19 cellular contexts compared by ENCODE assay signal in genomic region chr4:168998596-168998995, GRCh38. TPM values are rescaled to one million over a fixed set of nuclear protein-coding genes. Genes with fewer than 3 reads are reported as not detected.
DNase-seq lines count a peak whose midpoint lies in the region; ATAC-seq, FAIRE-seq and TF ChIP-seq lines count a peak whose summit lies in the region.
"Had no signal": no experiment of that assay in that cellular context is flagged by ENCODE, and none has a peak within 500 bp of the region (broad histone marks: within the 10 kb centered on the region; RNA-seq: fewer than 3 reads in every experiment).

No MANE protein-coding gene starts in this region.

- H3K4me3 ChIP-seq in thyroid gland (replicated peaks in 1 of 3) = no peak overlapping the region
- H3K4me3 ChIP-seq: GM23248 had no signal

- no peak for ATAC-seq in GM19452 (IDR thresholded peaks at IDR 0.05; ENCODE audit: unreplicated experiment)

- H3K36me3 ChIP-seq in thyroid gland = no peaks in the 10 kb centered on the region

- TF ChIP-seq POLR2A in thyroid gland (IDR thresholded peaks at IDR 0.05) = no peak

- TF ChIP-seq CTCF in D721Med (IDR thresholded peaks at IDR 0.05; ENCODE audit: insufficient read depth, missing control alignments) = no peak
- TF ChIP-seq CTCF in thyroid gland (IDR thresholded peaks at IDR 0.05) = no peak

- no peaks in the 10 kb centered on the region for H3K9me3 ChIP-seq in thyroid gland
- H3K9me3 ChIP-seq: BE2C, Caco-2 had no signal

- peak; percentile 32 for FAIRE-seq in D721Med (lab: Jason Lieb, UNC)
- peak; percentile 11 for FAIRE-seq in TTC549 (lab: Jason Lieb, UNC)
- FAIRE-seq: GM19239 had no signal

- peaks cover 38 to 57% of the 10 kb centered on the region in 2 donors for H3K4me1 ChIP-seq in thyroid gland

- intact Hi-C loops in thyroid gland (cut with DNase I) (no loop called here), head of caudate nucleus (cut with DNase I) (no loop called here)

- DNase-seq in COLO829 (ENCODE audit: low spot score) (peak; percentile 54), D721Med (ENCODE audit: insufficient read length, low spot score) (no peak), thyroid gland (no peak), head of caudate nucleus (no peak)
- DNase-seq: ACHN; BE2C; C1 segment of cervical spinal cord; Caco-2; CD4-positive, CD25-positive, alpha-beta regulatory T cell; CD8-positive, alpha-beta memory T cell; DMS153; DMS79; GDM1; GM23248; HCEC 1CT had no signal

- WGBS in thyroid gland, 2 donors = 76 to 93% methylated on average over 1 of the region's 1 CpG

- no peaks in the 10 kb centered on the region for H3K27me3 ChIP-seq in thyroid gland
- H3K27me3 ChIP-seq: BE2C had no signal

- peak overlapping the region; percentile 14 to 81 (median 56) for H3K27ac ChIP-seq in thyroid gland
- H3K27ac ChIP-seq: GM23248, HL-60 had no signal

RNA-seq across cellular contexts. Expression of gene CBR4, which starts 11.5 kb away (rescaled TPM):
- 10 to 100 TPM; 47.7 to 54.2 (median 49.9) TPM for total RNA-seq in thyroid gland
